ENCODE assay signal across 21 cellular contexts in genomic region chr11:44959064-44959463, GRCh38. TPM values are rescaled to one million over a fixed set of nuclear protein-coding genes. Genes with fewer than 3 reads are reported as not detected.
DNase-seq lines count a peak whose midpoint lies in the region; ATAC-seq, FAIRE-seq and TF ChIP-seq lines count a peak whose summit lies in the region.
"Had no signal": no experiment of that assay in that cellular context is flagged by ENCODE, and none has a peak within 500 bp of the region (broad histone marks: within the 10 kb centered on the region; RNA-seq: fewer than 3 reads in every experiment).

No MANE protein-coding gene starts in this region.

- no peak for FAIRE-seq in K562 (lab: Jason Lieb, UNC)

- H3K4me2 ChIP-seq in K562 (ENCODE audit: insufficient read depth, low read length) (no peak overlapping the region), mesenchymal stem cell (ENCODE audit: low read length, poor library complexity, severe bottlenecking) (no peak overlapping the region)
- H3K4me2 ChIP-seq: PC-9 had no signal

- H3K9ac ChIP-seq in K562 (ENCODE audit: insufficient read depth in 1 of 2, low read depth in 2 of 2, low read length in 2 of 2) = no peak overlapping the region
- no peak overlapping the region for H3K9ac ChIP-seq in mesenchymal stem cell (ENCODE audit: low read length)

- no peak overlapping the region for H2AFZ ChIP-seq in K562 (ENCODE audit: low read depth, low read length)
- peak overlapping the region; percentile 24 for H2AFZ ChIP-seq in mesenchymal stem cell (ENCODE audit: low read depth, low read length)
- H2AFZ ChIP-seq: PC-9 had no signal

- H3K4me3 ChIP-seq in K562 = no peak overlapping the region
- no peak overlapping the region for H3K4me3 ChIP-seq in mesenchymal stem cell (ENCODE audit: insufficient read depth in 1 of 2, low read depth in 1 of 2, low read length in 2 of 2)
- no peak overlapping the region for H3K4me3 ChIP-seq in thyroid gland (replicated peaks in 1 of 3)
- H3K4me3 ChIP-seq in uterus = no peak overlapping the region
- H3K4me3 ChIP-seq: PC-9, SJCRH30 had no signal

- ATAC-seq in K562 (no peak), GM21786 (IDR thresholded peaks at IDR 0.05; ENCODE audit: unreplicated experiment) (no peak)
- ATAC-seq: HCT116, Right ventricle myocardium inferior, SK-N-SH treated with all-trans-retinoic acid at 6 μM for 48 hours had no signal

- POLR2A ChIA-PET in K562 (lab: Yijun Ruan, JAX) = interaction anchor here (0.6 to 1.9 kb wide), 4 partner anchors 8 to 232 kb away, joined by 3 to 6 read pairs (median 4); partner anchors contain the start of gene TP53I11

- in situ Hi-C loops in K562 (cut with MboI) = no loop called here

- H3K4me1 ChIP-seq in K562 (replicated peaks in 1 of 2; ENCODE audit: control insufficient read depth in 2 of 2, insufficient read depth in 2 of 2, low read length in 2 of 2) = peaks cover 0 to 7% of the 10 kb centered on the region in 2 experiments; a peak in 4 of 5 replicates
- peaks cover 31% of the 10 kb centered on the region for H3K4me1 ChIP-seq in mesenchymal stem cell (ENCODE audit: control insufficient read depth, insufficient read depth, low read depth, low read length)
- peaks cover 13 to 27% of the 10 kb centered on the region in 2 donors for H3K4me1 ChIP-seq in thyroid gland
- peaks cover 0 to 8% of the 10 kb centered on the region in 2 donors for H3K4me1 ChIP-seq in uterus

- intact Hi-C loops in K562 (cut with micrococcal nuclease) (no loop called here), thyroid gland (cut with DNase I) (no loop called here), uterus (cut with DNase I; ENCODE audit: low total_unique reads) (no loop called here), head of caudate nucleus (cut with DNase I) (no loop called here)

- H3K27ac ChIP-seq in K562 (ENCODE audit: extremely low read depth, low read depth, low read length) (no peak overlapping the region), mesenchymal stem cell (ENCODE audit: low read length, poor library complexity, severe bottlenecking) (no peak overlapping the region), thyroid gland (peak overlapping the region in 2 of 3 donors; percentile 10 to 12), uterus (no peak overlapping the region)
- H3K27ac ChIP-seq: HL-60, PC-9, SJCRH30 had no signal

- BruUV-seq in K562 (replicated peaks; lab: Mats Ljungman, UMichigan) = no TSS peak

- no peak overlapping the region for H3K18ac ChIP-seq in mesenchymal stem cell (ENCODE audit: low read depth in 1 of 2, low read length in 2 of 2)

- H3K79me2 ChIP-seq in K562 (ENCODE audit: control insufficient read depth, insufficient read depth, low read length) = no peaks in the 10 kb centered on the region

- H2BK15ac ChIP-seq in mesenchymal stem cell (ENCODE audit: low read depth, poor library complexity, severe bottlenecking) = no peak overlapping the region

- H3K9me1 ChIP-seq in K562 (ENCODE audit: control insufficient read depth, insufficient read depth, low read length) = no peaks in the 10 kb centered on the region

- no peak overlapping the region for H3K23ac ChIP-seq in mesenchymal stem cell (ENCODE audit: low read length in 2 of 2)

- H2BK5ac ChIP-seq in mesenchymal stem cell (ENCODE audit: low read depth, low read length, poor library complexity, severe bottlenecking) = no peak overlapping the region

- no peak overlapping the region for H4K8ac ChIP-seq in mesenchymal stem cell (ENCODE audit: low read length)

- no peak overlapping the region for H4K91ac ChIP-seq in mesenchymal stem cell (ENCODE audit: low read length)

- CTCF ChIA-PET in K562 (lab: Yijun Ruan, JAX; ENCODE audit: low intra/inter-chr PET ratio) = no interaction called here

- no peak for TF ChIP-seq CTCF in K562 (IDR thresholded peaks at IDR 0.05 in 2 of 3, conservative IDR thresholded peaks at IDR 0.05 in 1 of 3; ENCODE audit: insufficient read depth in 2 of 3, low read depth in 1 of 3, low read length in 3 of 3)
- TF ChIP-seq CTCF in thyroid gland (IDR thresholded peaks at IDR 0.05) = no peak
- TF ChIP-seq CTCF in uterus (IDR thresholded peaks at IDR 0.05) = no peak

- H3K27me3 ChIP-seq in K562 (ENCODE audit: control insufficient read depth in 2 of 2, insufficient read depth in 2 of 2, low read length in 2 of 2) (peaks cover 0 to 35% of the 10 kb centered on the region in 2 experiments; a peak in 2 of 5 replicates), mesenchymal stem cell (ENCODE audit: control insufficient read depth in 1 of 2, insufficient read depth in 1 of 2, low read length in 2 of 2) (peaks cover 3 to 23% of the 10 kb centered on the region in 2 experiments), thyroid gland (no peaks in the 10 kb centered on the region), uterus (no peaks in the 10 kb centered on the region)

- 4% methylated on average over 3 of the region's 3 CpGs for WGBS in K562 (ENCODE audit: insufficient coverage, low coverage, missing lambda C conversion rate)
- WGBS in mesenchymal stem cell = 95% methylated on average over 2 of the region's 3 CpGs
- WGBS in thyroid gland, 2 donors = 88 to 96% methylated on average over 3 of the region's 3 CpGs

- H3K14ac ChIP-seq in mesenchymal stem cell (ENCODE audit: low read length in 2 of 2) = no peak overlapping the region

- DNase-seq in NCI-H69 (lab: John Stamatoyannopoulos, UW) (peak; percentile 90), K562 (ENCODE audit: extremely low read depth in 1 of 4, low spot score in 3 of 4) (no peak), mesenchymal stem cell (no peak), thyroid gland (no peak), uterus (no peak), head of caudate nucleus (no peak)
- DNase-seq: Calu3, Karpas-422, NCI-H1092 treated with DMSO at 0.1 percent for 48 hours, NCI-H1436, NCI-H1930, NCI-H2107, NCI-H524, NCI-H774, PC-9, SJCRH30 had no signal

- H2BK12ac ChIP-seq in mesenchymal stem cell (ENCODE audit: low read length in 2 of 2) = no peak overlapping the region

- no peak for TF ChIP-seq EP300 in K562 (IDR thresholded peaks at IDR 0.05; ENCODE audit: low read length)

- no peak for TF ChIP-seq POLR2A in K562 (conservative IDR thresholded peaks at IDR 0.05)
- no peak for TF ChIP-seq POLR2A in thyroid gland (IDR thresholded peaks at IDR 0.05)
- TF ChIP-seq POLR2A in uterus (IDR thresholded peaks at IDR 0.05) = no peak

- H3K36me3 ChIP-seq in K562 (ENCODE audit: control insufficient read depth, insufficient read depth, low read length) (no peaks in the 10 kb centered on the region), mesenchymal stem cell (ENCODE audit: control insufficient read depth in 1 of 2, insufficient read depth in 2 of 2, low read depth in 1 of 2, low read length in 2 of 2) (no peaks in the 10 kb centered on the region), thyroid gland (no peaks in the 10 kb centered on the region), uterus (no peaks in the 10 kb centered on the region)
- H3K36me3 ChIP-seq: SJCRH30 had no signal

- no peak overlapping the region for H2AK5ac ChIP-seq in mesenchymal stem cell (ENCODE audit: low read length, severe bottlenecking)

- H4K20me1 ChIP-seq in K562 (replicated peaks; ENCODE audit: control insufficient read depth, insufficient read depth, low read length) = no peaks in the 10 kb centered on the region; the same call in 1 of the 2 replicates

- no peak overlapping the region for H3K4ac ChIP-seq in mesenchymal stem cell (ENCODE audit: low read depth in 1 of 2, low read length in 2 of 2)

- no peak for TF ChIP-seq RAD21 in K562 (CRISPR knock-in tag; conservative IDR thresholded peaks at IDR 0.05 in 1 of 2, IDR thresholded peaks at IDR 0.05 in 1 of 2)

- H3K79me1 ChIP-seq in mesenchymal stem cell (replicated peaks; ENCODE audit: low read length, poor library complexity, severe bottlenecking) = no peaks in the 10 kb centered on the region

- H2BK120ac ChIP-seq in mesenchymal stem cell (ENCODE audit: low read depth, low read length) = no peak overlapping the region

- H3K9me3 ChIP-seq in K562 (replicated peaks; ENCODE audit: control insufficient read depth, insufficient read depth, low read depth, low read length) = no peaks in the 10 kb centered on the region
- no peaks in the 10 kb centered on the region for H3K9me3 ChIP-seq in mesenchymal stem cell (ENCODE audit: control insufficient read depth, low read length)
- H3K9me3 ChIP-seq in thyroid gland = no peaks in the 10 kb centered on the region
- H3K9me3 ChIP-seq in uterus = no peaks in the 10 kb centered on the region
- H3K9me3 ChIP-seq: SJCRH30 had no signal

TF ChIP-seq in K562, 482 proteins besides CTCF, POLR2A, EP300 and RAD21:
- TF ChIP-seq ESRRA (IDR thresholded peaks at IDR 0.05; ENCODE audit: borderline replicate concordance, low read depth) (no peak), RBM25 (IDR thresholded peaks at IDR 0.05; ENCODE audit: low read depth, low read length, severe bottlenecking) (peak; percentile 31)
TF ChIP-seq in K562: peak in this region for 1.

RNA-seq across cellular contexts. Expression of gene TP53I11, which starts 8.4 kb away (rescaled TPM):
- 2.5 and 10.1 TPM in 2 replicates for total RNA-seq in K562 (2011; cell fraction: chromatin; rRNA removed; ENCODE audit: low replicate concordance)
- total RNA-seq in K562 (2011; cell fraction: nucleolus; rRNA removed) = 2.9 and 5.0 TPM in 2 replicates
- 4.4 and 8.5 TPM in 2 replicates for total RNA-seq in K562 (2011; cell fraction: nucleoplasm; rRNA removed)
- total RNA-seq in K562 (2014; rRNA removed) = 0.82 and 1.2 TPM in 2 replicates
- 0.25 and 0.32 TPM in 2 replicates for total RNA-seq in K562 (2014; rRNA removed; fragmentation: Illumina TruSeq; extraction: Trizol)
- 0.14 and 0.45 TPM in 2 replicates for total RNA-seq in K562 (2015; rRNA removed; fragmentation: Illumina TruSeq; extraction: Trizol)
- 1.4 TPM in 2 replicates for total RNA-seq in K562 (2021)
- polyA plus RNA-seq in K562 (2011; rRNA removed) = 2.5 and 3.0 TPM in 2 replicates
- polyA plus RNA-seq in K562 (2011; cell fraction: cytosol; rRNA removed) = 4.0 and 5.6 TPM in 2 replicates
- 7.9 and 11.7 TPM in 2 replicates for polyA plus RNA-seq in K562 (2011; cell fraction: nucleus; rRNA removed)
- polyA plus RNA-seq in K562 (2012) = 1.1 and 1.4 TPM in 2 replicates
- 0.70 and 1.3 TPM in 2 replicates for polyA plus RNA-seq in K562 (2014; fragmentation: Illumina TruSeq; extraction: Trizol)
- not detected for polyA plus RNA-seq in K562 (2014; fragmentation: Nextera tagmentation; extraction: Ambion mirVana)
- 0.70 and 2.5 TPM in 2 replicates for polyA plus RNA-seq in K562 (2014; rRNA removed)
- 2.3 and 3.0 TPM in 2 replicates for polyA minus RNA-seq in K562 (2011; rRNA and poly(A)+ RNA removed)
- 3.3 and 5.7 TPM in 2 replicates for polyA minus RNA-seq in K562 (2011; cell fraction: cytosol; rRNA and poly(A)+ RNA removed)
- polyA minus RNA-seq in K562 (2011; cell fraction: nucleus; rRNA and poly(A)+ RNA removed) = 9.4 and 11.0 TPM in 2 replicates
- polyA plus RNA-seq in mesenchymal stem cell (2013, experiment 1 of 2) = 235 TPM
- polyA plus RNA-seq in mesenchymal stem cell (2013, experiment 2 of 2) = 235 TPM
- total RNA-seq in thyroid gland = 10 to 100 TPM; 21.7 to 34.0 (median 30.9) TPM
- 10 to 100 TPM in 3 of 4 donors, 1 to 10 TPM in 1; 3.8 to 53.9 (median 17.5) TPM for total RNA-seq in uterus

Comparison
In these comparisons a context has a peak if more than half of its experiments do, and no peak if none do; other contexts are left out.
1. H3K27ac ChIP-seq: peak in thyroid gland (2 of 3); none in K562 (single experiment), mesenchymal stem cell (single experiment) and uterus (0 of 2).